ENCODE assay signal across 8 cellular contexts in genomic region chr16:8963010-8963824, GRCh38. TPM values are rescaled to one million over a fixed set of nuclear protein-coding genes. Genes with fewer than 3 reads are reported as not detected.
DNase-seq lines count a peak whose midpoint lies in the region; ATAC-seq, FAIRE-seq and TF ChIP-seq lines count a peak whose summit lies in the region.

No MANE protein-coding gene starts in this region.

- H2AFZ ChIP-seq in Loucy (ENCODE audit: low read length) = no peak overlapping the region

- peak overlapping the region; percentile 54 for H3K4me3 Mint-ChIP-seq in mesothelial cell of epicardium

- ATAC-seq in heart left ventricle (no peak), Right ventricle myocardium superior (ENCODE audit: poor library complexity) (no peak), GM18870 (IDR thresholded peaks at IDR 0.05; ENCODE audit: unreplicated experiment) (no peak), HG03460 (IDR thresholded peaks at IDR 0.05; ENCODE audit: unreplicated experiment) (no peak)

- H3K27ac ChIP-seq in heart left ventricle = peak overlapping the region in 11 of 12 donors; percentile 33 to 93 (median 72)

- peak overlapping the region; percentile 89 for H3K4me2 ChIP-seq in Loucy (ENCODE audit: low read depth, low read length, poor library complexity, severe bottlenecking)

- H3K4me3 ChIP-seq in heart left ventricle (peak overlapping the region; percentile 63 to 95 (median 80)), Loucy (ENCODE audit: low read length, poor library complexity, severe bottlenecking) (peak overlapping the region; percentile 81), bronchial epithelial cell (ENCODE audit: low read depth, low read length) (peak overlapping the region; percentile 70)

- H3K36me3 Mint-ChIP-seq in mesothelial cell of epicardium = no peaks in the 10 kb centered on the region

- no peaks in the 10 kb centered on the region for H3K36me3 ChIP-seq in heart left ventricle
- H3K36me3 ChIP-seq in Loucy (ENCODE audit: insufficient read depth, low read length) = no peaks in the 10 kb centered on the region
- H3K36me3 ChIP-seq in bronchial epithelial cell (ENCODE audit: control insufficient read depth, insufficient read depth, low read length) = no peaks in the 10 kb centered on the region

- no peaks in the 10 kb centered on the region for H3F3A ChIP-seq in Loucy (ENCODE audit: low read depth)

- peaks cover 50% of the 10 kb centered on the region for H3K4me1 Mint-ChIP-seq in mesothelial cell of epicardium

- intact Hi-C loops in heart left ventricle (cut with DNase I) = loop anchor here in 3 of 10 donors (5.0 to 10.0 kb wide), 5 partner anchors 36 to 341 kb away; partner anchors contain the start of genes HAPSTR1 (in 3 of the 3) and METTL22 (in 1 of the 3)
- intact Hi-C loops in Right ventricle myocardium superior (cut with DNase I) = no loop called here

- WGBS in heart left ventricle, 4 donors = 0 to 2% (median 1%) methylated on average over 5 to 147 of the region's 147 CpGs

- no peaks in the 10 kb centered on the region for H3K9me2 ChIP-seq in Loucy (replicated peaks; ENCODE audit: low read depth, low read length)

- no peaks in the 10 kb centered on the region for H3K27me3 Mint-ChIP-seq in mesothelial cell of epicardium (ENCODE audit: low read depth)

- peaks cover 1 to 56% (median 44%) of the 10 kb centered on the region in 12 donors for H3K4me1 ChIP-seq in heart left ventricle
- peaks cover 35% of the 10 kb centered on the region for H3K4me1 ChIP-seq in Loucy (ENCODE audit: insufficient read depth, low read length, poor library complexity, severe bottlenecking)

- no peaks in the 10 kb centered on the region for H3K9me3 Mint-ChIP-seq in mesothelial cell of epicardium

- no peak for TF ChIP-seq POLR2A in heart left ventricle (IDR thresholded peaks at IDR 0.05)

- TF ChIP-seq CTCF in heart left ventricle (IDR thresholded peaks at IDR 0.05) (no peak), Loucy (conservative IDR thresholded peaks at IDR 0.05; ENCODE audit: low read length) (no peak), bronchial epithelial cell (IDR thresholded peaks at IDR 0.05; ENCODE audit: insufficient read depth, low read length, severe bottlenecking) (no peak), mesothelial cell of epicardium (IDR thresholded peaks at IDR 0.05; ENCODE audit: unreplicated experiment) (no peak)

- peak in 1 of 5 donors; percentile 28 for DNase-seq in heart left ventricle
- DNase-seq in Right ventricle myocardium superior = no peak
- DNase-seq in bronchial epithelial cell (ENCODE audit: low read depth) = no peak
- DNase-seq in mesothelial cell of epicardium (ENCODE audit: low spot score in 2 of 2, unreplicated experiment in 2 of 2) = peak in 1 of 2 experiments; percentile 55
- no peak for DNase-seq in NCI-H2029 treated with DMSO at 0.1 percent for 48 hours (lab: John Stamatoyannopoulos, UW)

- H3K9ac ChIP-seq in Loucy (ENCODE audit: low read depth, low read length, poor library complexity, severe bottlenecking) = peak overlapping the region; percentile 71

- FAIRE-seq in bronchial epithelial cell (lab: Jason Lieb, UNC) = no peak

- no peak overlapping the region for H3K27ac Mint-ChIP-seq in mesothelial cell of epicardium

- peaks cover 39% of the 10 kb centered on the region for H4K20me1 ChIP-seq in Loucy (ENCODE audit: insufficient read depth, low read length, poor library complexity, severe bottlenecking)

- H3K27me3 ChIP-seq in heart left ventricle = no peaks in the 10 kb centered on the region
- H3K27me3 ChIP-seq in Loucy (ENCODE audit: insufficient read depth, low read length, poor library complexity, severe bottlenecking) = no peaks in the 10 kb centered on the region
- no peaks in the 10 kb centered on the region for H3K27me3 ChIP-seq in bronchial epithelial cell (ENCODE audit: control insufficient read depth, insufficient read depth, low read length)

- no peaks in the 10 kb centered on the region for H3K9me3 ChIP-seq in heart left ventricle
- H3K9me3 ChIP-seq in Loucy (ENCODE audit: insufficient read depth, low read depth, low read length) = no peaks in the 10 kb centered on the region

- peaks cover 48% of the 10 kb centered on the region for H3K79me2 ChIP-seq in Loucy (ENCODE audit: insufficient read depth, low read length)

RNA-seq across cellular contexts. Expression of gene USP7, which starts 0.5 kb away (rescaled TPM):
- total RNA-seq in heart left ventricle = 10 to 100 TPM; 49.5 to 86.5 (median 68.1) TPM
- 10 to 100 TPM; 20.3 to 38.0 TPM for polyA plus RNA-seq in heart left ventricle
- total RNA-seq in Right ventricle myocardium superior = 62.4 TPM
- 41.3 and 48.1 TPM in 2 replicates for total RNA-seq in bronchial epithelial cell
- 135 to 139 TPM (median 136 TPM) in 3 replicates for total RNA-seq in mesothelial cell of epicardium
